3 cellular contexts compared by ENCODE assay signal in the genomic region with DNA sequence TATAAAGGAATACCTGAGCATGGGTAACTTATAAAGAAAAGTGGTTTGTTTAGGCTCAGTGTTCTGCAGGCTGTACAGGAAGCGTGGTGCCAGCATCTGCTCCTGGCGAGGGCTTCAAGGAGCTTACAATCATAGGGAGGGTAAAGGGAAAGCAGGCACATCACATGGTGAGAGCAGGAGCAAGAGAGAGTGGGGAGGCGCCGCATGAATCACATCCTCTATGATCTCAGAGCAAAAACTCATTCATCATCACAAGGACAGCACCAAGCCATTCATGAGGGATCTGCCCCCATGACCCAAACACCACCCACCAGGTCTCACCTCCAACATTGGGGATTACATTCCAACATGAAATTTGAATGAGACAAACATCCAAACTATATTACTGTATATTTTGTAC.
TF ChIP-seq lines count a peak whose summit lies in the region.

No MANE protein-coding gene starts in this region.

TF ChIP-seq in SK-N-SH, 30 proteins besides CTCF, POLR2A, EP300 and RAD21:
- TF ChIP-seq, protein P1, sequence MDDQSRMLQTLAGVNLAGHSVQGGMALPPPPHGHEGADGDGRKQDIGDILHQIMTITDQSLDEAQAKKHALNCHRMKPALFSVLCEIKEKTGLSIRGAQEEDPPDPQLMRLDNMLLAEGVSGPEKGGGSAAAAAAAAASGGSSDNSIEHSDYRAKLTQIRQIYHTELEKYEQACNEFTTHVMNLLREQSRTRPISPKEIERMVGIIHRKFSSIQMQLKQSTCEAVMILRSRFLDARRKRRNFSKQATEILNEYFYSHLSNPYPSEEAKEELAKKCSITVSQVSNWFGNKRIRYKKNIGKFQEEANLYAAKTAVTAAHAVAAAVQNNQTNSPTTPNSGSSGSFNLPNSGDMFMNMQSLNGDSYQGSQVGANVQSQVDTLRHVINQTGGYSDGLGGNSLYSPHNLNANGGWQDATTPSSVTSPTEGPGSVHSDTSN (IDR thresholded peaks at IDR 0.05): peak; percentile 32; the same call in 1 of the 2 replicates
- TF ChIP-seq SMC3 (IDR thresholded peaks at IDR 0.05; ENCODE audit: low read depth, low read length): no peak
- no peak for TF ChIP-seq RXRA (IDR thresholded peaks at IDR 0.05; ENCODE audit: borderline replicate concordance, low read depth)
- TF ChIP-seq, protein P2, sequence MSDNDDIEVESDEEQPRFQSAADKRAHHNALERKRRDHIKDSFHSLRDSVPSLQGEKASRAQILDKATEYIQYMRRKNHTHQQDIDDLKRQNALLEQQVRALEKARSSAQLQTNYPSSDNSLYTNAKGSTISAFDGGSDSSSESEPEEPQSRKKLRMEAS (IDR thresholded peaks at IDR 0.05; ENCODE audit: low read depth): no peak
- no peak for TF ChIP-seq NFIC (IDR thresholded peaks at IDR 0.05; ENCODE audit: borderline replicate concordance)

TF ChIP-seq in SK-N-SH treated with all-trans-retinoic acid at 6 μM for 48 hours, 23 proteins besides CTCF, POLR2A, EP300 and RAD21:
- TF ChIP-seq ARNTL (CRISPR knock-in tag; IDR thresholded peaks at IDR 0.05; ENCODE audit: borderline replicate concordance, low read depth) (no peak), ZFP3 (CRISPR knock-in tag; IDR thresholded peaks at IDR 0.05) (no peak), ISL1 (CRISPR knock-in tag; IDR thresholded peaks at IDR 0.05) (no peak), ZC3H10 (CRISPR knock-in tag; IDR thresholded peaks at IDR 0.05) (no peak), ESRRG (CRISPR knock-in tag; IDR thresholded peaks at IDR 0.05) (no peak), GLIS3 (CRISPR knock-in tag; IDR thresholded peaks at IDR 0.05) (no peak), RARB (CRISPR knock-in tag; IDR thresholded peaks at IDR 0.05) (no peak)
- TF ChIP-seq, protein P3, sequence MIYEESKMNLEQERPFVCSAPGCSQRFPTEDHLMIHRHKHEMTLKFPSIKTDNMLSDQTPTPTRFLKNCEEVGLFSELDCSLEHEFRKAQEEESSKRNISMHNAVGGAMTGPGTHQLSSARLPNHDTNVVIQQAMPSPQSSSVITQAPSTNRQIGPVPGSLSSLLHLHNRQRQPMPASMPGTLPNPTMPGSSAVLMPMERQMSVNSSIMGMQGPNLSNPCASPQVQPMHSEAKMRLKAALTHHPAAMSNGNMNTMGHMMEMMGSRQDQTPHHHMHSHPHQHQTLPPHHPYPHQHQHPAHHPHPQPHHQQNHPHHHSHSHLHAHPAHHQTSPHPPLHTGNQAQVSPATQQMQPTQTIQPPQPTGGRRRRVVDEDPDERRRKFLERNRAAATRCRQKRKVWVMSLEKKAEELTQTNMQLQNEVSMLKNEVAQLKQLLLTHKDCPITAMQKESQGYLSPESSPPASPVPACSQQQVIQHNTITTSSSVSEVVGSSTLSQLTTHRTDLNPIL (CRISPR knock-in tag; IDR thresholded peaks at IDR 0.05; ENCODE audit: low read depth): no peak
- TF ChIP-seq, protein P4, sequence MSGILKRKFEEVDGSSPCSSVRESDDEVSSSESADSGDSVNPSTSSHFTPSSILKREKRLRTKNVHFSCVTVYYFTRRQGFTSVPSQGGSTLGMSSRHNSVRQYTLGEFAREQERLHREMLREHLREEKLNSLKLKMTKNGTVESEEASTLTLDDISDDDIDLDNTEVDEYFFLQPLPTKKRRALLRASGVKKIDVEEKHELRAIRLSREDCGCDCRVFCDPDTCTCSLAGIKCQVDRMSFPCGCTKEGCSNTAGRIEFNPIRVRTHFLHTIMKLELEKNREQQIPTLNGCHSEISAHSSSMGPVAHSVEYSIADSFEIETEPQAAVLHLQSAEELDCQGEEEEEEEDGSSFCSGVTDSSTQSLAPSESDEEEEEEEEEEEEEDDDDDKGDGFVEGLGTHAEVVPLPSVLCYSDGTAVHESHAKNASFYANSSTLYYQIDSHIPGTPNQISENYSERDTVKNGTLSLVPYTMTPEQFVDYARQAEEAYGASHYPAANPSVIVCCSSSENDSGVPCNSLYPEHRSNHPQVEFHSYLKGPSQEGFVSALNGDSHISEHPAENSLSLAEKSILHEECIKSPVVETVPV (CRISPR knock-in tag; IDR thresholded peaks at IDR 0.05): no peak
TF ChIP-seq in SK-N-SH treated with all-trans-retinoic acid at 6 μM for 48 hours: peak in this region for 0.

TF ChIP-seq in endothelial cell of umbilical vein, 7 proteins besides CTCF, POLR2A, EP300 and RAD21 (continued from another document):
- TF ChIP-seq EZH2 (IDR thresholded peaks at IDR 0.05; ENCODE audit: borderline replicate concordance, low read depth, low read length, severe bottlenecking): no peak
- TF ChIP-seq, protein P2 (IDR thresholded peaks at IDR 0.05; ENCODE audit: insufficient read depth, insufficient read length): no peak
- TF ChIP-seq MYC (IDR thresholded peaks at IDR 0.05; ENCODE audit: low read depth, low read length): no peak
- no peak for TF ChIP-seq GATA2 (IDR thresholded peaks at IDR 0.05; ENCODE audit: insufficient read depth, insufficient read length, low read depth, low read length)
- TF ChIP-seq JUN (IDR thresholded peaks at IDR 0.05; ENCODE audit: borderline replicate concordance, insufficient read depth, insufficient read length, low read depth): no peak
